ENCODE assay signal across 8 cellular contexts in genomic region chr9:132901859-132902831, GRCh38. TPM values are rescaled to one million over a fixed set of nuclear protein-coding genes. Genes with fewer than 3 reads are reported as not detected.
DNase-seq lines count a peak whose midpoint lies in the region; ATAC-seq and TF ChIP-seq lines count a peak whose summit lies in the region.

No MANE protein-coding gene starts in this region.

- no peak overlapping the region for H3K4me3 ChIP-seq in OCI-LY7 (ENCODE audit: low read depth, low read length, poor library complexity, severe bottlenecking)

- H3K79me2 ChIP-seq in OCI-LY7 (ENCODE audit: insufficient read depth, low read depth, low read length), result no peaks in the 10 kb centered on the region

- H3K36me3 ChIP-seq in OCI-LY7 (ENCODE audit: insufficient read depth, low read length), result peaks cover 54% of the 10 kb centered on the region

- no peaks in the 10 kb centered on the region for H3K9me3 ChIP-seq in OCI-LY7 (ENCODE audit: low read length)

- peaks cover 76% of the 10 kb centered on the region for H3K36me3 Mint-ChIP-seq in nephron (ENCODE audit: low read depth)

- no peaks in the 10 kb centered on the region for H3K4me1 ChIP-seq in OCI-LY7 (ENCODE audit: insufficient read depth, low read length, poor library complexity, severe bottlenecking)

- no peak overlapping the region for H2AFZ ChIP-seq in OCI-LY7 (ENCODE audit: low read length)

- CTCF ChIA-PET in OCI-LY7 (lab: Charles Lee; ENCODE audit: unreplicated experiment), result interaction anchor here (1.0 kb wide), 1 partner anchor 22 kb away, joined by 3 read pairs; no protein-coding TSS in a partner anchor

- no peaks in the 10 kb centered on the region for H3K9me2 ChIP-seq in OCI-LY7 (ENCODE audit: insufficient read depth, low read length)

- POLR2A ChIA-PET in OCI-LY7 (lab: Charles Lee), result interaction anchor here (0.6 to 1.4 kb wide), 3 partner anchors 11 to 39 kb away, joined by 3 read pairs; no protein-coding TSS in a partner anchor

- no TSS peak for BruUV-seq in OCI-LY7 (replicated peaks; lab: Mats Ljungman, UMichigan)

- ATAC-seq in esophagus mucosa (peak; percentile 91), GM21367 (IDR thresholded peaks at IDR 0.05; ENCODE audit: unreplicated experiment) (no peak)

- TF ChIP-seq CTCF in OCI-LY7 (conservative IDR thresholded peaks at IDR 0.05; ENCODE audit: low read length), result peak; percentile 98
- TF ChIP-seq CTCF in nephron (IDR thresholded peaks at IDR 0.05; ENCODE audit: unreplicated experiment in 3 of 3), result peak; percentile 89 to 95 (median 94)

- no peaks in the 10 kb centered on the region for H3K4me1 Mint-ChIP-seq in nephron

- H3K4me3 Mint-ChIP-seq in nephron, result no peak overlapping the region

- H3K4me2 ChIP-seq in OCI-LY7 (ENCODE audit: low read length), result no peak overlapping the region

- H3K9me3 Mint-ChIP-seq in nephron, result no peaks in the 10 kb centered on the region

- no peak overlapping the region for H3K27ac ChIP-seq in OCI-LY7 (ENCODE audit: low read depth, low read length, poor library complexity, severe bottlenecking)

- H4K20me1 ChIP-seq in OCI-LY7 (ENCODE audit: insufficient read depth, low read length), result no peaks in the 10 kb centered on the region

- no peak overlapping the region for H3K27ac Mint-ChIP-seq in nephron

- intact Hi-C loops in OCI-LY7 (cut with micrococcal nuclease; ENCODE audit: unreplicated experiment), result no loop called here

- no peaks in the 10 kb centered on the region for H3K27me3 Mint-ChIP-seq in nephron (ENCODE audit: low read depth)

- peak; percentile 93 for DNase-seq in ELF-1 (ENCODE audit: low read depth, low spot score)
- DNase-seq in HPDE6-E6E7 (ENCODE audit: extremely low spot score), result peak; percentile 82
- DNase-seq in OCI-LY7 (ENCODE audit: low spot score), result peak; percentile 76
- DNase-seq in activated T-cell treated with anti-CD3 and anti-CD28 coated beads for 24 hours (ENCODE audit: low read depth), result peak; percentile 67
- peak; percentile 61 for DNase-seq in stimulated activated naive CD4-positive, alpha-beta T cell treated with Interleukin-2 at 50 U/mL for 16 hours (lab: John Stamatoyannopoulos, UW)

RNA-seq across cellular contexts. Expression of gene SPACA9, which starts 23.4 kb away (rescaled TPM):
- 0.72 and 1.1 TPM in 2 replicates for total RNA-seq in OCI-LY7 (2014; rRNA removed; shearing (Covaris generic))
- total RNA-seq in OCI-LY7 (2022), result 5.7 and 6.4 TPM in 2 replicates
- 11.2 TPM for total RNA-seq in esophagus mucosa

RNA-seq across cellular contexts. Expression of gene AK8, which starts 24.1 kb away (rescaled TPM):
- total RNA-seq in OCI-LY7 (2014; rRNA removed; shearing (Covaris generic)), result not detected in 2 replicates
- 0.27 TPM in 1 of 2 replicates, not detected in the other for total RNA-seq in OCI-LY7 (2022)
- 1.7 TPM for total RNA-seq in esophagus mucosa

RNA-seq across cellular contexts. Expression of gene TSC1, which starts 42.3 kb away (rescaled TPM):
- total RNA-seq in OCI-LY7 (2014; rRNA removed; shearing (Covaris generic)), result 17.9 and 28.7 TPM in 2 replicates
- 66.2 and 78.7 TPM in 2 replicates for total RNA-seq in OCI-LY7 (2022)
- total RNA-seq in esophagus mucosa, result 22.6 TPM
